ENCODE assay signal across 12 cellular contexts in genomic region chr1:28058971-28059878, GRCh38. TPM values are rescaled to one million over a fixed set of nuclear protein-coding genes. Genes with fewer than 3 reads are reported as not detected.
A peak's percentile ranks its signal among the peaks of the same experiment; 100 is the strongest.
DNase-seq lines count a peak whose midpoint lies in the region; ATAC-seq, FAIRE-seq and TF ChIP-seq lines count a peak whose summit lies in the region.
"Had no signal": no experiment of that assay in that cellular context is flagged by ENCODE, and none has a peak within 500 bp of the region (broad histone marks: within the 10 kb centered on the region; RNA-seq: fewer than 3 reads in every experiment).

No MANE protein-coding gene starts in this region.

- peak overlapping the region; percentile 80 for H3K4me2 ChIP-seq in keratinocyte (ENCODE audit: control insufficient read depth, extremely low read depth, insufficient read depth, low read depth, low read length)

- H3K9me3 ChIP-seq in BE2C = no peaks in the 10 kb centered on the region
- no peaks in the 10 kb centered on the region for H3K9me3 ChIP-seq in keratinocyte (ENCODE audit: control insufficient read depth, low read depth, low read length)
- H3K9me3 ChIP-seq in A673 (ENCODE audit: low read depth, low read length, poor library complexity, severe bottlenecking) = no peaks in the 10 kb centered on the region
- H3K9me3 ChIP-seq: breast epithelium had no signal

- peak overlapping the region; percentile 4 to 53 (median 53) for H3K4me3 Mint-ChIP-seq in T-cell

- DNase-seq in BE2C (no peak), GF-D8 (lab: John Stamatoyannopoulos, UW) (peak; percentile 37), T-cell (no peak), keratinocyte (ENCODE audit: low read depth, low spot score) (no peak), DMS 273 treated with DMSO at 0.1 percent for 48 hours (lab: John Stamatoyannopoulos, UW) (no peak), NK-92 (lab: John Stamatoyannopoulos, UW; ENCODE audit: unreplicated experiment) (no peak), KBM-7 (no peak), A673 (ENCODE audit: low spot score) (no peak)
- DNase-seq: DMS153, NCI-H1436, right cardiac atrium had no signal

- peaks cover 55 to 67% (median 56%) of the 10 kb centered on the region in 3 donors for H3K4me1 Mint-ChIP-seq in T-cell

- no TSS peak for BruUV-seq in A673 (replicated peaks; lab: Mats Ljungman, UMichigan)

- H3K4me1 ChIP-seq in BE2C (no peaks in the 10 kb centered on the region), keratinocyte (ENCODE audit: control insufficient read depth, extremely low read depth, insufficient read depth, low read length) (peaks cover 19% of the 10 kb centered on the region), A673 (ENCODE audit: insufficient read depth, low read length, poor library complexity, severe bottlenecking) (peaks cover under 1% of the 10 kb centered on the region)
- H3K4me1 ChIP-seq: breast epithelium had no signal

- H3K79me2 ChIP-seq in keratinocyte (ENCODE audit: control insufficient read depth, insufficient read depth, low read length) = peaks cover 42% of the 10 kb centered on the region

- POLR2A ChIA-PET in T-cell (lab: Charles Lee) = interaction anchor here (0.5 to 0.7 kb wide), 2 partner anchors 107 to 579 kb away, joined by 3 to 8 read pairs; no protein-coding TSS in a partner anchor
- POLR2A ChIA-PET in A673 (lab: Charles Lee; ENCODE audit: low non-redundant PET) = interaction anchor here (0.9 kb wide), 1 partner anchor 186 kb away, joined by 7 read pairs; no protein-coding TSS in a partner anchor

- peak in 1 of 4 experiments; percentile 45 for ATAC-seq in T-cell (replicated peaks in 1 of 4)
- ATAC-seq: right cardiac atrium had no signal

- H4K20me1 ChIP-seq in keratinocyte (ENCODE audit: control insufficient read depth, extremely low read depth, insufficient read depth, low read length) = no peaks in the 10 kb centered on the region

- H3K36me3 Mint-ChIP-seq in T-cell = peaks cover 16% of the 10 kb centered on the region

- peak overlapping the region; percentile 4 for H3K9ac ChIP-seq in keratinocyte (ENCODE audit: control insufficient read depth, extremely low read depth, insufficient read depth, low read length)

- in situ Hi-C loops in KBM-7 (cut with MboI; ENCODE audit: low pct_unique_long_range_greater_than_20kb, low sequenced_read_pairs) = no loop called here

- intact Hi-C loops in A673 (cut with micrococcal nuclease; ENCODE audit: unreplicated experiment) = no loop called here

- dilution Hi-C loops in keratinocyte (cut with MboI; ENCODE audit: extremely low pct_ligation_motif_present, low sequenced_read_pairs) = no loop called here

- H3K9me1 ChIP-seq in keratinocyte (ENCODE audit: control insufficient read depth, extremely low read depth, insufficient read depth, low read length) = peaks cover 2% of the 10 kb centered on the region

- TF ChIP-seq CTCF in BE2C (IDR thresholded peaks at IDR 0.05; ENCODE audit: low read depth, low read length) (no peak), keratinocyte (optimal IDR thresholded peaks at IDR 0.05 in 1 of 3, IDR thresholded peaks at IDR 0.05 in 1 of 3, conservative IDR thresholded peaks at IDR 0.05 in 1 of 3; ENCODE audit: extremely low read depth in 1 of 3, insufficient read depth in 2 of 3, low read length in 3 of 3) (no peak), A673 (conservative IDR thresholded peaks at IDR 0.05; ENCODE audit: low read depth, low read length) (no peak)

- CTCF ChIA-PET in T-cell (lab: Charles Lee) = interaction anchor here (0.5 to 1.0 kb wide), 5 partner anchors 9 to 865 kb away, joined by 3 to 4 read pairs (median 3); no protein-coding TSS in a partner anchor
- CTCF ChIA-PET in A673 (lab: Charles Lee) = no interaction called here

- H3K27me3 Mint-ChIP-seq in T-cell = no peaks in the 10 kb centered on the region

- H3K9me3 Mint-ChIP-seq in T-cell = no peaks in the 10 kb centered on the region

- no peak overlapping the region for H2AFZ ChIP-seq in keratinocyte (ENCODE audit: control insufficient read depth, low read length)

- no peaks in the 10 kb centered on the region for H3K27me3 ChIP-seq in BE2C
- no peaks in the 10 kb centered on the region for H3K27me3 ChIP-seq in keratinocyte (ENCODE audit: control insufficient read depth, extremely low read depth, insufficient read depth, low read length)
- no peaks in the 10 kb centered on the region for H3K27me3 ChIP-seq in A673 (replicated peaks; ENCODE audit: insufficient read depth, low read depth, low read length, poor library complexity)
- H3K27me3 ChIP-seq: breast epithelium had no signal

- H3K4me3 ChIP-seq in BE2C (ENCODE audit: low read depth, low read length) = peak overlapping the region; percentile 47
- peak overlapping the region in 2 of 3 experiments; percentile 24 to 26 for H3K4me3 ChIP-seq in keratinocyte (ENCODE audit: control insufficient read depth in 2 of 3, extremely low read depth in 1 of 3, insufficient read depth in 2 of 3, low read depth in 1 of 3, low read length in 3 of 3)
- no peak overlapping the region for H3K4me3 ChIP-seq in A673 (ENCODE audit: low read depth, low read length, poor library complexity, severe bottlenecking)
- H3K4me3 ChIP-seq: breast epithelium had no signal

- H3K27ac Mint-ChIP-seq in T-cell = peak overlapping the region; percentile 40 to 60

- FAIRE-seq in keratinocyte (lab: Jason Lieb, UNC) = peak; percentile 71

- H3K36me3 ChIP-seq in BE2C = no peaks in the 10 kb centered on the region
- H3K36me3 ChIP-seq in keratinocyte (ENCODE audit: control insufficient read depth in 2 of 2, extremely low read depth in 1 of 2, insufficient read depth in 2 of 2, low read length in 2 of 2) = no peaks in the 10 kb centered on the region
- H3K36me3 ChIP-seq in A673 (ENCODE audit: insufficient read depth, low read length, poor library complexity, severe bottlenecking) = no peaks in the 10 kb centered on the region
- H3K36me3 ChIP-seq: breast epithelium had no signal

- peak overlapping the region; percentile 10 for H3K27ac ChIP-seq in keratinocyte (ENCODE audit: control insufficient read depth, insufficient read depth, low read length)
- no peak overlapping the region for H3K27ac ChIP-seq in A673 (ENCODE audit: low read depth, low read length, poor library complexity, severe bottlenecking)
- H3K27ac ChIP-seq: breast epithelium had no signal

RNA-seq across cellular contexts. Expression of gene EYA3, which starts 29.2 kb away (rescaled TPM):
- 3.7 TPM for polyA plus RNA-seq in BE2C (2012; ENCODE audit: insufficient read depth, insufficient read length, low read depth)
- total RNA-seq in T-cell = 10 to 100 TPM; 15.0 to 20.2 (median 16.7) TPM
- 15.5 to 17.7 TPM (median 17.6 TPM) in 3 replicates for polyA plus RNA-seq in keratinocyte
- polyA plus RNA-seq in keratinocyte (2011; ENCODE audit: low read depth) = 4.9 TPM
- polyA plus RNA-seq in keratinocyte (2011; cell fraction: cytosol; rRNA removed) = 7.5 and 13.3 TPM in 2 replicates
- polyA plus RNA-seq in keratinocyte (2011; cell fraction: nucleus; rRNA removed) = 20.1 and 21.5 TPM in 2 replicates
- polyA plus RNA-seq in keratinocyte (2012; ENCODE audit: low replicate concordance) = 8.4 and 11.3 TPM in 2 replicates
- 21.7 to 60.5 TPM (median 39.6 TPM) in 3 replicates for polyA minus RNA-seq in keratinocyte
- 22.8 TPM for polyA minus RNA-seq in keratinocyte (2011; cell fraction: cytosol; rRNA and poly(A)+ RNA removed)
- polyA minus RNA-seq in keratinocyte (2011; cell fraction: nucleus; rRNA and poly(A)+ RNA removed) = 22.2 and 24.5 TPM in 2 replicates
- total RNA-seq in A673 (2021) = 30.7 and 33.4 TPM in 2 replicates
